ENCODE assay signal across 25 cellular contexts in the genomic region with DNA sequence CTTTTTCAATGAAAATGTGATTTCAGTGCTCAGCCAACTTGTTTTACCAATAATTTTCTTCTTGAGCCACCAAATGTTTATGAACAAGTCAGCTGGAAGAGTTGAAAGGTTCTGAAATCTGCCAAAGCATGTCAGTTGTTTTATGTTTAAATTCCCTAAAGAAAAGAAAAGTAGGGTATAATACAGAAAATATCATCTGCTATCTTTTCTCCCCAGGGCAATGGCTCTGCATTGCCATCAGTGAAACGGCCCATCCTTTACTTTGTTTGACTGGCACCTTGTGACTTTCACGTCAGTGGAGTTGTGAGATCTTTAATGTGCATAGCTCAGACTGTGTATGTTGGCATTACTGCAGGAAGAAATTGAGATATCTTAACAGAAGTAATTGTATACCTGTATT.
"Had no signal": no experiment of that assay in that cellular context is flagged by ENCODE, and none has a peak within 500 bp of the region (broad histone marks: within the 10 kb centered on the region; RNA-seq: fewer than 3 reads in every experiment).

No MANE protein-coding gene starts in this region.

- DNase-seq: colonic mucosa; cortex of kidney; dermis blood vessel endothelial cell; dorsolateral prefrontal cortex; effector CD4-positive, alpha-beta T cell; effector CD8-positive, alpha-beta T cell; effector memory CD4-positive, alpha-beta T cell; effector memory CD8-positive, alpha-beta T cell; endodermal cell; erythroblast; esophagus squamous epithelium; foreskin fibroblast; foreskin keratinocyte; foreskin melanocyte; gastrocnemius medialis; glutamatergic neuron; head of caudate nucleus; heart left ventricle; heart right ventricle had no signal

- H3K27ac Mint-ChIP-seq: dendritic cell treated with granulocyte-macrophage colony-stimulating factor and Interleukin-4, amounts not matched to agents 40 ng/mL and 50 ng/mL, for 4 days; effector memory CD8-positive, alpha-beta T cell; endodermal cell had no signal

- H3K4me3 ChIP-seq: colonic mucosa, coronary artery, dorsolateral prefrontal cortex, esophagus muscularis mucosa, esophagus squamous epithelium, gastrocnemius medialis, gastroesophageal sphincter, heart left ventricle, heart right ventricle had no signal

- H3K27me3 Mint-ChIP-seq: dendritic cell treated with granulocyte-macrophage colony-stimulating factor and Interleukin-4, amounts not matched to agents 40 ng/mL and 50 ng/mL, for 4 days; effector memory CD8-positive, alpha-beta T cell had no signal

- H3K9me3 Mint-ChIP-seq: dendritic cell treated with granulocyte-macrophage colony-stimulating factor and Interleukin-4, amounts not matched to agents 40 ng/mL and 50 ng/mL, for 4 days; endodermal cell had no signal

- ATAC-seq: effector memory CD8-positive, alpha-beta T cell; esophagus mucosa; foreskin keratinocyte; gastrocnemius medialis; gastroesophageal sphincter; heart left ventricle; heart right ventricle had no signal

- H3K27me3 ChIP-seq: colonic mucosa, esophagus muscularis mucosa, esophagus squamous epithelium, foreskin keratinocyte, gastrocnemius medialis, gastroesophageal sphincter, heart left ventricle had no signal

- H3K4me3 Mint-ChIP-seq: dendritic cell treated with granulocyte-macrophage colony-stimulating factor and Interleukin-4, amounts not matched to agents 40 ng/mL and 50 ng/mL, for 4 days; effector memory CD8-positive, alpha-beta T cell; endodermal cell had no signal

- H3K36me3 ChIP-seq: colonic mucosa, esophagus muscularis mucosa, esophagus squamous epithelium, gastrocnemius medialis, gastroesophageal sphincter, heart left ventricle, heart right ventricle had no signal

- H3K9me3 ChIP-seq: colonic mucosa, esophagus muscularis mucosa, esophagus squamous epithelium, gastrocnemius medialis, gastroesophageal sphincter, heart left ventricle, heart right ventricle had no signal

- H3K27ac ChIP-seq: colonic mucosa, coronary artery, dorsolateral prefrontal cortex, epithelial cell of prostate, esophagus muscularis mucosa, esophagus squamous epithelium, foreskin keratinocyte, gastrocnemius medialis, gastroesophageal sphincter, heart left ventricle, heart right ventricle had no signal
